ENCODE assay signal across 19 cellular contexts in genomic region chr16:19783363-19783762, GRCh38.
DNase-seq lines count a peak whose midpoint lies in the region; ATAC-seq and TF ChIP-seq lines count a peak whose summit lies in the region.
"Had no signal": no experiment of that assay in that cellular context is flagged by ENCODE, and none has a peak within 500 bp of the region (broad histone marks: within the 10 kb centered on the region; RNA-seq: fewer than 3 reads in every experiment).

No MANE protein-coding gene starts in this region.

- TF ChIP-seq POLR2A in thyroid gland (IDR thresholded peaks at IDR 0.05), result no peak

- H3K27me3 ChIP-seq in lower lobe of right lung (ENCODE audit: low read depth) (no peaks in the 10 kb centered on the region), thyroid gland (no peaks in the 10 kb centered on the region)
- H3K27me3 ChIP-seq: left lung, ovary, SJSA1, upper lobe of left lung had no signal

- H3K36me3 ChIP-seq in lower lobe of right lung (no peaks in the 10 kb centered on the region), thyroid gland (no peaks in the 10 kb centered on the region)
- H3K36me3 ChIP-seq: left lung, ovary, SJSA1, upper lobe of left lung had no signal

- H3K9me3 Mint-ChIP-seq in naive thymus-derived CD8-positive, alpha-beta T cell, result no peaks in the 10 kb centered on the region
- H3K9me3 Mint-ChIP-seq: T-helper 1 cell treated with Interleukin-12 subunit alpha and Interleukin-12 subunit beta and Interleukin-4 antibody, amounts not matched to agents 30 μg/mL and 1 μg/mL, for 36 hours had no signal

- peak; percentile 63 for DNase-seq in NCI-H446 treated with DMSO at 0.1 percent for 48 hours (lab: John Stamatoyannopoulos, UW)
- peak; percentile 28 for DNase-seq in epithelial cell of esophagus (ENCODE audit: low read depth)
- peak; percentile 12 for DNase-seq in left lobe of liver (ENCODE audit: low spot score)
- peak; percentile 17 for DNase-seq in skeletal muscle cell (ENCODE audit: low read depth)
- DNase-seq in lower lobe of right lung, result no peak
- DNase-seq in naive thymus-derived CD8-positive, alpha-beta T cell, result no peak
- no peak for DNase-seq in thyroid gland
- no peak for DNase-seq in left colon
- DNase-seq: activated CD4-positive, alpha-beta T cell treated with anti-CD3 and anti-CD28 coated beads, Interleukin-2, amount 50 U/mL, for 4 hours; activated effector memory CD4-positive, alpha-beta T cell treated with anti-CD3 and anti-CD28 coated beads, Interleukin-2, amount 50 U/mL, for 16 hours; central memory CD4-positive, alpha-beta T cell; GM23248; IMR-90; left lung; stimulated activated naive CD4-positive, alpha-beta T cell; upper lobe of left lung had no signal

- no peak overlapping the region for H3K27ac Mint-ChIP-seq in naive thymus-derived CD8-positive, alpha-beta T cell
- H3K27ac Mint-ChIP-seq: T-helper 1 cell treated with Interleukin-12 subunit alpha and Interleukin-12 subunit beta and Interleukin-4 antibody, amounts not matched to agents 30 μg/mL and 1 μg/mL, for 36 hours had no signal

- no peaks in the 10 kb centered on the region for H3K36me3 Mint-ChIP-seq in naive thymus-derived CD8-positive, alpha-beta T cell

- ATAC-seq in left lobe of liver (no peak), lower lobe of right lung (no peak), left colon (no peak)
- no peak for ATAC-seq in naive thymus-derived CD8-positive, alpha-beta T cell
- ATAC-seq: left lung had no signal

- TF ChIP-seq CTCF in epithelial cell of esophagus (IDR thresholded peaks at IDR 0.05; ENCODE audit: insufficient read depth, low read depth, low read length, missing control alignments) (no peak), lower lobe of right lung (IDR thresholded peaks at IDR 0.05) (no peak), thyroid gland (IDR thresholded peaks at IDR 0.05) (no peak)

- intact Hi-C loops in lower lobe of right lung (cut with DNase I), result no loop called here
- intact Hi-C loops in thyroid gland (cut with DNase I), result no loop called here
- intact Hi-C loops in left colon (cut with DNase I, micrococcal nuclease), result no loop called here

- H3K4me1 ChIP-seq in lower lobe of right lung (no peaks in the 10 kb centered on the region), thyroid gland (peaks cover 0 to 22% of the 10 kb centered on the region in 2 donors)
- H3K4me1 ChIP-seq: left lung, upper lobe of left lung had no signal

- no peak overlapping the region for H3K4me3 Mint-ChIP-seq in naive thymus-derived CD8-positive, alpha-beta T cell
- H3K4me3 Mint-ChIP-seq: T-helper 1 cell treated with Interleukin-12 subunit alpha and Interleukin-12 subunit beta and Interleukin-4 antibody, amounts not matched to agents 30 μg/mL and 1 μg/mL, for 36 hours had no signal

- POLR2A ChIA-PET in naive thymus-derived CD8-positive, alpha-beta T cell (lab: Charles Lee), result no interaction called here

- H3K27ac ChIP-seq in lower lobe of right lung (no peak overlapping the region), thyroid gland (peak overlapping the region in 1 of 3 donors; percentile 33)
- H3K27ac ChIP-seq: GM23248, left lung, SJSA1, upper lobe of left lung had no signal

- H3K9me3 ChIP-seq in lower lobe of right lung (no peaks in the 10 kb centered on the region), thyroid gland (no peaks in the 10 kb centered on the region)
- H3K9me3 ChIP-seq: left lung, ovary, SJSA1, upper lobe of left lung had no signal

- H3K27me3 Mint-ChIP-seq in naive thymus-derived CD8-positive, alpha-beta T cell, result peaks cover 0 to 2% (median 0%) of the 10 kb centered on the region in 5 donors

- WGBS in thyroid gland, 2 donors, result 77 to 80% methylated on average over 8 of the region's 8 CpGs

- H3K4me1 Mint-ChIP-seq in naive thymus-derived CD8-positive, alpha-beta T cell, result no peaks in the 10 kb centered on the region

- H3K4me3 ChIP-seq in epithelial cell of esophagus (ENCODE audit: low read length), result no peak overlapping the region
- H3K4me3 ChIP-seq in skeletal muscle cell (ENCODE audit: low read depth, low read length), result no peak overlapping the region
- H3K4me3 ChIP-seq in lower lobe of right lung, result no peak overlapping the region
- no peak overlapping the region for H3K4me3 ChIP-seq in thyroid gland (replicated peaks in 1 of 3)
- H3K4me3 ChIP-seq: GM23248, left lung, ovary, SJSA1, upper lobe of left lung had no signal

Comparison
In these comparisons a context has a peak if more than half of its experiments do, and no peak if none do; other contexts are left out.
1. DNase-seq: peak in NCI-H446 treated with DMSO at 0.1 percent for 48 hours (single experiment), epithelial cell of esophagus (single experiment), left lobe of liver (single experiment) and skeletal muscle cell (single experiment); none in lower lobe of right lung (single experiment), naive thymus-derived CD8-positive, alpha-beta T cell (0 of 10), thyroid gland (0 of 2) and left colon (0 of 2).